10 cellular contexts compared by ENCODE assay signal in the genomic region with DNA sequence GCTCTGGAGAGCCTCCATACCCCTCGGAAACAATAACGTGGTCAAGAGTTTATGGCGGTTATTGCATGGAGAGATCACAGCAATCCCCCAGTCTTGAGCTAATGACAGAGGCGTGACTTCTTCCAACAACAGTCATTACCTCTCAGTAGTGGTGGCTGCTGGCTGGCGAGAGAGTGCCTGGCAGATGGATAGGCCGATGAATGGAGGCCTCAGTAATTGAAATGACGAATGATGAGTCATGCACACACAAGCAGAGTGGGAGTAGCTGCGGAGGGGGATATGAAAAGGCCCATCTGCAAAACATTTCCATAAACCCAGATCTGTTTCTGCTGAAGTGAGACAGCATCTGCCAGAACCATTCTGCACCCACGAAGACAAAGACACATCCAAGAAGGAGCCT.
DNase-seq lines count a peak whose midpoint lies in the region; ATAC-seq and TF ChIP-seq lines count a peak whose summit lies in the region.
"Had no signal": no experiment of that assay in that cellular context is flagged by ENCODE, and none has a peak within 500 bp of the region (broad histone marks: within the 10 kb centered on the region; RNA-seq: fewer than 3 reads in every experiment).

No MANE protein-coding gene starts in this region.

- H3K36me3 Mint-ChIP-seq in glutamatergic neuron (ENCODE audit: unreplicated experiment): peaks cover 22% of the 10 kb centered on the region

- no peak overlapping the region for H3K4me3 Mint-ChIP-seq in glutamatergic neuron (ENCODE audit: unreplicated experiment)
- no peak overlapping the region for H3K4me3 Mint-ChIP-seq in stimulated activated naive CD8-positive, alpha-beta T cell treated with anti-CD3 and anti-CD28 coated beads, Interleukin-15, amount 100 ng/mL, for 72 hours

- peaks cover 8% of the 10 kb centered on the region for H3K9me3 Mint-ChIP-seq in glutamatergic neuron (ENCODE audit: unreplicated experiment)
- H3K9me3 Mint-ChIP-seq in stimulated activated naive CD8-positive, alpha-beta T cell treated with anti-CD3 and anti-CD28 coated beads, Interleukin-15, amount 100 ng/mL, for 72 hours: peaks cover 9 to 29% of the 10 kb centered on the region in 2 donors

- ATAC-seq in stimulated activated naive CD8-positive, alpha-beta T cell treated with anti-CD3 and anti-CD28 coated beads, Interleukin-15, amount 100 ng/mL, for 72 hours: no peak

- peak overlapping the region; percentile 53 for H3K27ac Mint-ChIP-seq in glutamatergic neuron (ENCODE audit: unreplicated experiment)
- H3K27ac Mint-ChIP-seq in stimulated activated naive CD8-positive, alpha-beta T cell treated with anti-CD3 and anti-CD28 coated beads, Interleukin-15, amount 100 ng/mL, for 72 hours: no peak overlapping the region

- peaks cover 13% of the 10 kb centered on the region for H3K4me1 Mint-ChIP-seq in glutamatergic neuron (ENCODE audit: low read depth, unreplicated experiment)
- no peaks in the 10 kb centered on the region for H3K4me1 Mint-ChIP-seq in stimulated activated naive CD8-positive, alpha-beta T cell treated with anti-CD3 and anti-CD28 coated beads, Interleukin-15, amount 100 ng/mL, for 72 hours

- in situ Hi-C loops in SK-MEL-5 (cut with HindIII; ENCODE audit: low pct_unique_long_range_greater_than_20kb, low sequenced_read_pairs): no loop called here

- peaks cover 14% of the 10 kb centered on the region for H3K27me3 Mint-ChIP-seq in glutamatergic neuron (ENCODE audit: unreplicated experiment)
- H3K27me3 Mint-ChIP-seq in stimulated activated naive CD8-positive, alpha-beta T cell treated with anti-CD3 and anti-CD28 coated beads, Interleukin-15, amount 100 ng/mL, for 72 hours: no peaks in the 10 kb centered on the region

- no peak for TF ChIP-seq CTCF in glutamatergic neuron (IDR thresholded peaks at IDR 0.05; ENCODE audit: partially characterized antibody, unreplicated experiment)

- DNase-seq in NCI-H1417 (lab: John Stamatoyannopoulos, UW): peak; percentile 5 to 74 (median 56)
- no peak for DNase-seq in NCI-H1417 treated with DMSO at 0.1 percent for 48 hours (lab: John Stamatoyannopoulos, UW)
- DNase-seq in SK-MEL-5 (ENCODE audit: low read depth, low spot score): peak; percentile 91
- peak; percentile 20 for DNase-seq in glutamatergic neuron
- peak; percentile 91 for DNase-seq in superior temporal gyrus (ENCODE audit: extremely low spot score)
- DNase-seq in NOMO-1 treated with DMSO at 0.1 percent for 48 hours (lab: John Stamatoyannopoulos, UW; ENCODE audit: unreplicated experiment): no peak
- no peak for DNase-seq in stimulated activated naive CD8-positive, alpha-beta T cell treated with anti-CD3 and anti-CD28 coated beads, Interleukin-15, amount 100 ng/mL, for 72 hours
- DNase-seq in T-helper 9 cell: no peak
- DNase-seq: 8988T, activated gamma-delta T cell had no signal

Comparison
In these comparisons a context has a peak if more than half of its experiments do, and no peak if none do; other contexts are left out.
1. DNase-seq: peak in NCI-H1417 (3 of 3), SK-MEL-5 (single experiment), glutamatergic neuron (single experiment) and superior temporal gyrus (single experiment); none in NCI-H1417 treated with DMSO at 0.1 percent for 48 hours (single experiment), NOMO-1 treated with DMSO at 0.1 percent for 48 hours (single experiment), stimulated activated naive CD8-positive, alpha-beta T cell treated with anti-CD3 and anti-CD28 coated beads, Interleukin-15, amount 100 ng/mL, for 72 hours (0 of 2) and T-helper 9 cell (single experiment).